Comparison of ENCODE assay signal across 9 cellular contexts in the genomic region with DNA sequence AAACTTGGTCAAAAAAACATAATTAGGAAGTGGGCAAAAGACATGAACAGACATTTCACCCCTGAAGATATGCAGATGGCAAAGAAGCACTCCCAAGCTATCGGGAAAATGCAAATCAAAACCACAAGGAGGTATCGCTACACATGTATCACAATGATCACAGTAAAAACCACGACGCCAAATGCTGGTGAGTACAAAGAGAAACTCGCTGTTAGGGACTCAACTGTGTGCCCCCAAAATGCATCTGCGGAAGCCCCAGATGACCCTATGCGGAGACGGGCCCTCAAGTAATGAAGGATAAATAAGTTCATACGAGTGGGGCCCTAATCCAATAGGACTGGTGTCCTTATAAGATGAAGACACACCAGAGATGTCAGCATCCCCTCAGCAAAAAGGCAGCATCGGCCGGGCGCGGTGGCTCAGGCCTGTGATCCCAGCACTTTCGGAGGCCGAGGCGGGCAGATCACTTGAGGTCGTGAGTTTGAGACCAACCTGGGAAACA. TPM values are rescaled to one million over a fixed set of nuclear protein-coding genes. Genes with fewer than 3 reads are reported as not detected.
DNase-seq lines count a peak whose midpoint lies in the region; ATAC-seq, FAIRE-seq and TF ChIP-seq lines count a peak whose summit lies in the region.
"Had no signal": no experiment of that assay in that cellular context is flagged by ENCODE, and none has a peak within 500 bp of the region (broad histone marks: within the 10 kb centered on the region; RNA-seq: fewer than 3 reads in every experiment).

No MANE protein-coding gene starts in this region.

- H3K79me2 ChIP-seq in mesendoderm (ENCODE audit: control insufficient read depth, insufficient read depth, low read length): peaks cover 47% of the 10 kb centered on the region

- H3K27ac ChIP-seq in CD4-positive, alpha-beta memory T cell (ENCODE audit: low read depth, low read length): no peak overlapping the region
- H3K27ac ChIP-seq in kidney (ENCODE audit: low read depth in 2 of 2, low read length in 2 of 2) (no peak overlapping the region), mesendoderm (ENCODE audit: low read depth, low read length) (no peak overlapping the region)
- H3K27ac ChIP-seq: PC-9 had no signal

- WGBS in mesendoderm (ENCODE audit: extremely low coverage, insufficient coverage, low lambda C conversion rate): no CpG with 5 or more reads among the region's 17 CpGs

- no peaks in the 10 kb centered on the region for H3K9me3 ChIP-seq in CD4-positive, alpha-beta memory T cell (ENCODE audit: control insufficient read depth in 1 of 2, low read length in 2 of 2)
- no peaks in the 10 kb centered on the region for H3K9me3 ChIP-seq in kidney (ENCODE audit: control insufficient read depth in 1 of 2, low read length in 2 of 2)

- H3K56ac ChIP-seq in mesendoderm (ENCODE audit: low read length): no peak overlapping the region

- H3K4ac ChIP-seq in mesendoderm (ENCODE audit: low read depth, low read length): no peak overlapping the region

- H3K4me1 ChIP-seq in CD4-positive, alpha-beta memory T cell (ENCODE audit: insufficient read depth, low read length): peaks cover 62% of the 10 kb centered on the region
- H3K4me1 ChIP-seq in kidney (ENCODE audit: control insufficient read depth in 1 of 2, insufficient read depth in 1 of 2, low read depth in 1 of 2, low read length in 2 of 2) (peaks cover 0 to 6% of the 10 kb centered on the region in 2 donors), mesendoderm (ENCODE audit: control insufficient read depth, low read depth, low read length) (no peaks in the 10 kb centered on the region)

- no peak overlapping the region for H2BK5ac ChIP-seq in mesendoderm (ENCODE audit: low read length)

- TF ChIP-seq CTCF in kidney (IDR thresholded peaks at IDR 0.05; ENCODE audit: borderline replicate concordance, extremely low read depth, insufficient read depth): no peak

- FAIRE-seq in kidney (lab: Jason Lieb, UNC): no peak

- POLR2A ChIA-PET in CD4-positive, alpha-beta memory T cell (lab: Charles Lee; ENCODE audit: partially characterized antibody): no interaction called here

- no peak overlapping the region for H3K23ac ChIP-seq in mesendoderm (ENCODE audit: low read length)

- peak overlapping the region; percentile 48 to 73 (median 70) for H3K27ac Mint-ChIP-seq in CD4-positive, alpha-beta memory T cell

- no peak overlapping the region for H3K18ac ChIP-seq in mesendoderm (ENCODE audit: low read length)

- peaks cover 16 to 22% of the 10 kb centered on the region in 2 donors for H3K36me3 Mint-ChIP-seq in CD4-positive, alpha-beta memory T cell

- no peak overlapping the region for H2BK120ac ChIP-seq in mesendoderm (ENCODE audit: low read depth, low read length)

- H3K9ac ChIP-seq in kidney (ENCODE audit: low read length in 2 of 2): no peak overlapping the region
- no peak overlapping the region for H3K9ac ChIP-seq in mesendoderm (ENCODE audit: low read length)

- H3K4me3 Mint-ChIP-seq in CD4-positive, alpha-beta memory T cell: peak overlapping the region in 5 of 8 donors; percentile 0 to 41 (median 9)

- H3K4me3 ChIP-seq in CD4-positive, alpha-beta memory T cell (ENCODE audit: low read length in 2 of 2): no peak overlapping the region
- H3K4me3 ChIP-seq in kidney (ENCODE audit: low read length in 2 of 2): no peak overlapping the region
- no peak overlapping the region for H3K4me3 ChIP-seq in mesendoderm (ENCODE audit: low read length)
- H3K4me3 ChIP-seq: PC-9 had no signal

- no peaks in the 10 kb centered on the region for H3K27me3 ChIP-seq in CD4-positive, alpha-beta memory T cell (ENCODE audit: insufficient read depth, low read length)
- no peaks in the 10 kb centered on the region for H3K27me3 ChIP-seq in mesendoderm (ENCODE audit: insufficient read depth, low read length, poor library complexity)

- no peak overlapping the region for H4K5ac ChIP-seq in mesendoderm (ENCODE audit: low read length)

- H3K27me3 Mint-ChIP-seq in CD4-positive, alpha-beta memory T cell: no peaks in the 10 kb centered on the region

- H4K8ac ChIP-seq in mesendoderm (ENCODE audit: low read depth, low read length): no peak overlapping the region

- peaks cover 26% of the 10 kb centered on the region for H3K79me1 ChIP-seq in mesendoderm (ENCODE audit: low read length)

- no peaks in the 10 kb centered on the region for H3K36me3 ChIP-seq in CD4-positive, alpha-beta memory T cell (ENCODE audit: insufficient read depth, low read length)
- H3K36me3 ChIP-seq in kidney (ENCODE audit: control insufficient read depth in 1 of 2, insufficient read depth in 2 of 2, low read length in 2 of 2) (no peaks in the 10 kb centered on the region), mesendoderm (ENCODE audit: control insufficient read depth, insufficient read depth, low read length) (no peaks in the 10 kb centered on the region)

- peaks cover 46 to 88% (median 64%) of the 10 kb centered on the region in 4 donors for H3K4me1 Mint-ChIP-seq in CD4-positive, alpha-beta memory T cell

- ATAC-seq in sciatic nerve: no peak

- CTCF ChIA-PET in CD4-positive, alpha-beta memory T cell (lab: Charles Lee; ENCODE audit: partially characterized antibody): interaction anchor here (1.0 kb wide), 1 partner anchor 8 kb away, joined by 4 read pairs; no protein-coding TSS in a partner anchor

- no peak overlapping the region for H3K4me2 ChIP-seq in mesendoderm (ENCODE audit: low read length)
- H3K4me2 ChIP-seq: PC-9 had no signal

- peaks cover 0 to 12% (median under 1%) of the 10 kb centered on the region in 8 donors for H3K9me3 Mint-ChIP-seq in CD4-positive, alpha-beta memory T cell

- no peak overlapping the region for H2BK15ac ChIP-seq in mesendoderm (replicated peaks; ENCODE audit: low read depth)

- intact Hi-C loops in CD4-positive, alpha-beta memory T cell (cut with micrococcal nuclease): no loop called here
- intact Hi-C loops in kidney (cut with DNase I) (no loop called here), sciatic nerve (cut with DNase I) (loop anchor here (2.0 kb wide), 1 partner anchor 61 kb away; no protein-coding TSS in a partner anchor)

- no peak overlapping the region for H2AK5ac ChIP-seq in mesendoderm (ENCODE audit: low read length)

- no peak for DNase-seq in CD4-positive, alpha-beta memory T cell
- DNase-seq in GM19238 (ENCODE audit: insufficient read length, low spot score): peak; percentile 42
- peak; percentile 85 for DNase-seq in NAMALWA (ENCODE audit: low spot score)
- peak; percentile 32 for DNase-seq in kidney
- no peak for DNase-seq in sciatic nerve (ENCODE audit: low spot score)
- no peak for DNase-seq in HPDE6-E6E7 (ENCODE audit: extremely low spot score)
- DNase-seq in mesendoderm: no peak
- no peak for DNase-seq in midbrain (lab: John Stamatoyannopoulos, UW)
- DNase-seq: PC-9 had no signal

RNA-seq across cellular contexts. Expression of a gene that starts 10.2 kb away (rescaled TPM):
- 100 to 1,000 TPM; 185 to 188 TPM for total RNA-seq in CD4-positive, alpha-beta memory T cell
- 10 to 100 TPM; 32.5 to 74.8 TPM for polyA plus RNA-seq in CD4-positive, alpha-beta memory T cell
- total RNA-seq in kidney: 124 TPM
- 92.0 TPM for polyA plus RNA-seq in kidney (ENCODE audit: insufficient read depth, low read depth, low replicate concordance)
- total RNA-seq in sciatic nerve: 96.6 TPM
- polyA plus RNA-seq in mesendoderm (2013, experiment 1 of 2): 50.4 TPM
- 48.6 TPM for polyA plus RNA-seq in mesendoderm (2013, experiment 2 of 2)

RNA-seq across cellular contexts. Expression of a gene that starts 10.4 kb away (rescaled TPM):
- 10 to 100 TPM; 45.7 to 52.3 TPM for total RNA-seq in CD4-positive, alpha-beta memory T cell
- 10 to 100 TPM; 11.5 to 16.9 TPM for polyA plus RNA-seq in CD4-positive, alpha-beta memory T cell
- total RNA-seq in kidney: 31.1 TPM
- polyA plus RNA-seq in kidney (ENCODE audit: insufficient read depth, low read depth, low replicate concordance): 26.0 TPM
- 26.8 TPM for total RNA-seq in sciatic nerve
- 3.8 TPM for polyA plus RNA-seq in mesendoderm (2013, experiment 1 of 2)
- 3.0 TPM for polyA plus RNA-seq in mesendoderm (2013, experiment 2 of 2)

RNA-seq across cellular contexts. Expression of a gene that starts 51.5 kb away (rescaled TPM):
- total RNA-seq in CD4-positive, alpha-beta memory T cell: 10 to 100 TPM; 25.9 to 29.6 TPM
- 10 to 100 TPM in 1 of 2 donors, 1 to 10 TPM in 1; 1.9 to 10.6 TPM for polyA plus RNA-seq in CD4-positive, alpha-beta memory T cell
- 13.7 TPM for total RNA-seq in kidney
- polyA plus RNA-seq in kidney (ENCODE audit: insufficient read depth, low read depth, low replicate concordance): 3.5 TPM
- 9.6 TPM for total RNA-seq in sciatic nerve
- polyA plus RNA-seq in mesendoderm (2013, experiment 1 of 2): 1.9 TPM
- polyA plus RNA-seq in mesendoderm (2013, experiment 2 of 2): 1.7 TPM

Comparison
In these comparisons a context has a peak if more than half of its experiments do, and no peak if none do; other contexts are left out.
1. DNase-seq: peak in GM19238 (single experiment), NAMALWA (single experiment) and kidney (single experiment); none in CD4-positive, alpha-beta memory T cell (0 of 5), sciatic nerve (single experiment), HPDE6-E6E7 (single experiment), mesendoderm (single experiment) and midbrain (single experiment).